27 cellular contexts compared by ENCODE assay signal in genomic region chr2:182912518-182912915, GRCh38. TPM values are rescaled to one million over a fixed set of nuclear protein-coding genes. Genes with fewer than 3 reads are reported as not detected.
"Had no signal": no experiment of that assay in that cellular context is flagged by ENCODE, and none has a peak within 500 bp of the region (broad histone marks: within the 10 kb centered on the region; RNA-seq: fewer than 3 reads in every experiment).

No MANE protein-coding gene starts in this region.

- H3K9me3 Mint-ChIP-seq: activated naive CD4-positive, alpha-beta T cell treated with anti-CD3 and anti-CD28 coated beads, Interleukin-2, amount 50 U/mL, for 24 hours; central memory CD8-positive, alpha-beta T cell; IgD-negative memory B cell; WTC11 had no signal

- H3K27ac Mint-ChIP-seq: activated CD8-positive, alpha-beta T cell treated with anti-CD3 and anti-CD28 coated beads, Interleukin-2, amount 10 ng/mL, durations not matched to agents 7 days and 5 days; activated naive CD4-positive, alpha-beta T cell treated with anti-CD3 and anti-CD28 coated beads, Interleukin-2, amount 50 U/mL, for 24 hours; IgD-negative memory B cell; T-helper 17 cell; WTC11 had no signal

- H3K27me3 ChIP-seq: body of pancreas, MG63, Peyer's patch, SJSA1 had no signal

- ATAC-seq: activated CD8-positive, alpha-beta T cell treated with anti-CD3 and anti-CD28 coated beads, Interleukin-2, amount 10 ng/mL, durations not matched to agents 7 days and 5 days; body of pancreas; T-helper 17 cell; WTC11 had no signal

- H3K27me3 Mint-ChIP-seq: activated naive CD4-positive, alpha-beta T cell treated with anti-CD3 and anti-CD28 coated beads, Interleukin-2, amount 50 U/mL, for 24 hours; central memory CD8-positive, alpha-beta T cell; T-helper 17 cell had no signal

- H3K4me1 ChIP-seq: body of pancreas, Peyer's patch had no signal

- H3K27ac ChIP-seq: body of pancreas, KMS-11, Peyer's patch, RWPE1, SJSA1 had no signal

- H3K9me3 ChIP-seq: body of pancreas, MG63, Peyer's patch, SJSA1 had no signal

- H3K4me3 ChIP-seq: body of pancreas, MG63, Peyer's patch, SJSA1 had no signal

- H3K4me3 Mint-ChIP-seq: activated CD8-positive, alpha-beta T cell treated with anti-CD3 and anti-CD28 coated beads, Interleukin-2, amount 10 ng/mL, durations not matched to agents 7 days and 5 days; activated naive CD4-positive, alpha-beta T cell treated with anti-CD3 and anti-CD28 coated beads, Interleukin-2, amount 50 U/mL, for 24 hours; central memory CD8-positive, alpha-beta T cell; IgD-negative memory B cell; T-helper 17 cell; WTC11 had no signal

- H3K4me1 Mint-ChIP-seq: activated naive CD4-positive, alpha-beta T cell treated with anti-CD3 and anti-CD28 coated beads, Interleukin-2, amount 50 U/mL, for 24 hours; central memory CD8-positive, alpha-beta T cell; T-helper 17 cell had no signal

- DNase-seq: activated CD4-positive, alpha-beta T cell treated with anti-CD3 and anti-CD28 coated beads for 48 hours; activated CD4-positive, alpha-beta T cell treated with anti-CD3 and anti-CD28 coated beads, Interleukin-2, amount 50 U/mL, for 4 hours; activated CD4-positive, CD25-positive, alpha-beta regulatory T cell treated with anti-CD3 and anti-CD28 coated beads, Interleukin-2, amount 50 U/mL, for 72 hours; activated CD8-positive, alpha-beta memory T cell treated with anti-CD3 and anti-CD28 coated beads, Interleukin-2, amount 50 U/mL, for 48 hours; activated CD8-positive, alpha-beta T cell treated with anti-CD3 and anti-CD28 coated beads, Interleukin-2, amount 10 ng/mL, durations not matched to agents 7 days and 5 days; activated naive CD4-positive, alpha-beta T cell; activated T-cell treated with anti-CD3 and anti-CD28 coated beads, Interleukin-2, amount 50 U/mL, for 1 hour; aorta; body of pancreas; MG63; NCI-H1105; NCI-H1436; NCI-H1694 treated with DMSO at 0.1 percent for 48 hours; NCI-H2029 treated with DMSO at 0.1 percent for 48 hours; NCI-H446; NCI-H524; Peyer's patch; Right ventricle myocardium superior; T-helper 17 cell; T-helper 9 cell had no signal

- H3K36me3 Mint-ChIP-seq: IgD-negative memory B cell had no signal

RNA-seq across cellular contexts. Expression of gene FRZB, which starts 46.1 kb away (rescaled TPM):
- total RNA-seq: activated CD8-positive, alpha-beta T cell treated with anti-CD3 and anti-CD28 coated beads, Interleukin-2, amount 10 ng/mL, durations not matched to agents 7 days and 5 days; T-helper 17 cell had no signal
